2 cellular contexts compared by ENCODE assay signal in genomic region chrX:1624861-1625215, GRCh38. TPM values are rescaled to one million over a fixed set of nuclear protein-coding genes. Genes with fewer than 3 reads are reported as not detected.
"Had no signal": no experiment of that assay in that cellular context is flagged by ENCODE, and none has a peak within 500 bp of the region (broad histone marks: within the 10 kb centered on the region; RNA-seq: fewer than 3 reads in every experiment).

No MANE protein-coding gene starts in this region.

RNA-seq across cellular contexts. Expression of gene ASMT, which starts 10.0 kb away (rescaled TPM):
- total RNA-seq: IMR-90, K562 had no signal
- polyA plus RNA-seq: IMR-90 had no signal
